Comparison of ENCODE assay signal across 19 cellular contexts in genomic region chr20:63643966-63644365, GRCh38. TPM values are rescaled to one million over a fixed set of nuclear protein-coding genes. Genes with fewer than 3 reads are reported as not detected.
DNase-seq lines count a peak whose midpoint lies in the region; ATAC-seq and TF ChIP-seq lines count a peak whose summit lies in the region.
"Had no signal": no experiment of that assay in that cellular context is flagged by ENCODE, and none has a peak within 500 bp of the region (broad histone marks: within the 10 kb centered on the region; RNA-seq: fewer than 3 reads in every experiment).

No MANE protein-coding gene starts in this region.

- peaks cover 18% of the 10 kb centered on the region for H3K36me3 Mint-ChIP-seq in CD4-positive, alpha-beta T cell (ENCODE audit: low read depth)
- no peaks in the 10 kb centered on the region for H3K36me3 Mint-ChIP-seq in brain
- H3K36me3 Mint-ChIP-seq in nephron progenitor cell (ENCODE audit: low read depth): no peaks in the 10 kb centered on the region

- no peak for DNase-seq in CD4-positive, alpha-beta T cell
- DNase-seq in nephron progenitor cell (no peak), left cardiac atrium (no peak), H4 (ENCODE audit: low spot score) (no peak), RKO (ENCODE audit: low spot score) (no peak), MG63 (no peak)
- DNase-seq: ACHN; AML-193; CD4-positive, CD25-positive, alpha-beta regulatory T cell; DMS79; GM23248; KBM-7; NCI-H1436; NCI-H2081; NCI-H524 had no signal

- ATAC-seq in CD4-positive, alpha-beta T cell (ENCODE audit: poor library complexity): no peak
- ATAC-seq in left cardiac atrium: no peak
- ATAC-seq: Right ventricle myocardium inferior had no signal

- no peak overlapping the region for H3K4me3 ChIP-seq in MG63
- H3K4me3 ChIP-seq: GM23248, SK-N-MC had no signal

- H3K9me3 Mint-ChIP-seq in CD4-positive, alpha-beta T cell: no peaks in the 10 kb centered on the region
- no peaks in the 10 kb centered on the region for H3K9me3 Mint-ChIP-seq in brain
- H3K9me3 Mint-ChIP-seq in nephron progenitor cell: no peaks in the 10 kb centered on the region

- POLR2A ChIA-PET in CD4-positive, alpha-beta T cell (lab: Charles Lee): interaction anchor here (0.8 to 3.1 kb wide), 3 partner anchors 8 to 17 kb away, joined by 3 to 32 read pairs (median 4); partner anchors contain the start of genes GMEB2 and RTEL1

- H3K27me3 Mint-ChIP-seq in CD4-positive, alpha-beta T cell: peaks cover 4% of the 10 kb centered on the region
- H3K27me3 Mint-ChIP-seq in brain (peaks cover 3% of the 10 kb centered on the region), nephron progenitor cell (ENCODE audit: low read depth, poor library complexity) (peaks cover 31% of the 10 kb centered on the region)
- H3K27me3 Mint-ChIP-seq: CD4-positive, CD25-positive, alpha-beta regulatory T cell had no signal

- H3K36me3 ChIP-seq in MG63: peaks cover 3% of the 10 kb centered on the region; the same call in 1 of the 2 replicates

- H3K4me1 Mint-ChIP-seq in CD4-positive, alpha-beta T cell (ENCODE audit: low read depth): peaks cover 21% of the 10 kb centered on the region
- peaks cover 17% of the 10 kb centered on the region for H3K4me1 Mint-ChIP-seq in brain
- peaks cover 10% of the 10 kb centered on the region for H3K4me1 Mint-ChIP-seq in nephron progenitor cell

- peak overlapping the region; percentile 73 for H3K27ac Mint-ChIP-seq in CD4-positive, alpha-beta T cell
- H3K27ac Mint-ChIP-seq in brain: peak overlapping the region in 1 of 5 experiments; percentile 19
- no peak overlapping the region for H3K27ac Mint-ChIP-seq in nephron progenitor cell

- TF ChIP-seq CTCF in 22Rv1 (IDR thresholded peaks at IDR 0.05) (no peak), brain (conservative IDR thresholded peaks at IDR 0.05) (no peak), nephron progenitor cell (IDR thresholded peaks at IDR 0.05) (no peak)
- TF ChIP-seq CTCF in CD4-positive, alpha-beta T cell (IDR thresholded peaks at IDR 0.05): no peak

- peak overlapping the region; percentile 36 for H3K4me3 Mint-ChIP-seq in CD4-positive, alpha-beta T cell
- H3K4me3 Mint-ChIP-seq in brain (peak overlapping the region in 3 of 5 experiments; percentile 77 to 80 (median 79)), nephron progenitor cell (peak overlapping the region; percentile 4)

- H3K27me3 ChIP-seq in CD4-positive, alpha-beta T cell (ENCODE audit: control insufficient read depth, insufficient read depth, low read length): no peaks in the 10 kb centered on the region
- H3K27me3 ChIP-seq in MG63: no peaks in the 10 kb centered on the region

- intact Hi-C loops in CD4-positive, alpha-beta T cell (cut with DNase I, micrococcal nuclease): loop anchor here (2.0 kb wide), 3 partner anchors 15 to 63 kb away; partner anchors contain the start of gene RTEL1 (in 1 of the 2)
- intact Hi-C loops in left cardiac atrium (cut with DNase I): no loop called here

- CTCF ChIA-PET in CD4-positive, alpha-beta T cell (lab: Charles Lee): no interaction called here

- no peaks in the 10 kb centered on the region for H3K9me3 ChIP-seq in CD4-positive, alpha-beta T cell (ENCODE audit: control insufficient read depth, low read length)
- no peaks in the 10 kb centered on the region for H3K9me3 ChIP-seq in MG63

- peak overlapping the region; percentile 92; the same call in 1 of the 2 replicates for H3K27ac ChIP-seq in 22Rv1
- no peak overlapping the region for H3K27ac ChIP-seq in CD4-positive, alpha-beta T cell (ENCODE audit: low read depth, low read length)
- H3K27ac ChIP-seq: GM23248, SK-N-MC had no signal

RNA-seq across cellular contexts. Expression of gene STMN3, which starts 9.3 kb away (rescaled TPM):
- 100 to 1,000 TPM; 122 to 127 TPM for total RNA-seq in CD4-positive, alpha-beta T cell
- polyA plus RNA-seq in brain (ENCODE audit: insufficient read depth, low read depth, low replicate concordance): 455 TPM
- 1 to 10 TPM; 6.9 to 8.4 TPM for total RNA-seq in left cardiac atrium
- 9.4 and 18.9 TPM in 2 replicates for total RNA-seq in H4 (2014; rRNA removed; shearing (Covaris generic))
- total RNA-seq in MG63 (2014; rRNA removed; shearing (Covaris generic); ENCODE audit: low replicate concordance): 71.2 and 98.0 TPM in 2 replicates

RNA-seq across cellular contexts. Expression of gene RTEL1, which starts 14.1 kb away (rescaled TPM):
- total RNA-seq in CD4-positive, alpha-beta T cell: 10 to 100 TPM; 25.5 to 27.6 TPM
- 8.6 TPM for polyA plus RNA-seq in brain (ENCODE audit: insufficient read depth, low read depth, low replicate concordance)
- 10 to 100 TPM; 13.5 to 17.3 TPM for total RNA-seq in left cardiac atrium
- 8.6 and 11.6 TPM in 2 replicates for total RNA-seq in H4 (2014; rRNA removed; shearing (Covaris generic))
- total RNA-seq in MG63 (2014; rRNA removed; shearing (Covaris generic); ENCODE audit: low replicate concordance): 13.4 and 22.7 TPM in 2 replicates

RNA-seq across cellular contexts. Expression of gene GMEB2, which starts 17.1 kb away (rescaled TPM):
- 10 to 100 TPM; 32.9 to 34.0 TPM for total RNA-seq in CD4-positive, alpha-beta T cell
- polyA plus RNA-seq in brain (ENCODE audit: insufficient read depth, low read depth, low replicate concordance): 13.6 TPM
- 1 to 10 TPM; 5.7 to 7.9 TPM for total RNA-seq in left cardiac atrium
- total RNA-seq in H4 (2014; rRNA removed; shearing (Covaris generic)): 5.5 and 6.0 TPM in 2 replicates
- 27.7 and 33.2 TPM in 2 replicates for total RNA-seq in MG63 (2014; rRNA removed; shearing (Covaris generic); ENCODE audit: low replicate concordance)

RNA-seq across cellular contexts. Expression of gene TNFRSF6B, which starts 52.5 kb away (rescaled TPM):
- 1 to 10 TPM; 2.5 to 2.6 TPM for total RNA-seq in CD4-positive, alpha-beta T cell
- polyA plus RNA-seq in brain (ENCODE audit: insufficient read depth, low read depth, low replicate concordance): 7.1 TPM
- total RNA-seq in left cardiac atrium: 10 to 100 TPM in 1 of 2 donors, 1 to 10 TPM in 1; 1.4 to 10.1 TPM
- total RNA-seq in H4 (2014; rRNA removed; shearing (Covaris generic)): 0.10 and 0.39 TPM in 2 replicates
- total RNA-seq in MG63 (2014; rRNA removed; shearing (Covaris generic); ENCODE audit: low replicate concordance): not detected in 2 replicates
- total RNA-seq: CD4-positive, CD25-positive, alpha-beta regulatory T cell had no signal
- polyA plus RNA-seq: CD4-positive, CD25-positive, alpha-beta regulatory T cell had no signal

Comparison
In these comparisons a context has a peak if more than half of its experiments do, and no peak if none do; other contexts are left out.
1. H3K4me3 Mint-ChIP-seq: peak in every context shown above with its lines; median percentile 79 in brain; 36 in CD4-positive, alpha-beta T cell; 4 in nephron progenitor cell.
2. intact Hi-C loops: an anchor here in CD4-positive, alpha-beta T cell (2.0 kb wide); none called in left cardiac atrium.